ENCODE assay signal across 22 cellular contexts in genomic region chr10:88545359-88545758, GRCh38.
"Had no signal": no experiment of that assay in that cellular context is flagged by ENCODE, and none has a peak within 500 bp of the region (broad histone marks: within the 10 kb centered on the region; RNA-seq: fewer than 3 reads in every experiment).

No MANE protein-coding gene starts in this region.

- ATAC-seq: esophagus mucosa; gastrocnemius medialis; natural killer cell; right lobe of liver; stimulated activated naive CD8-positive, alpha-beta T cell treated with anti-CD3 and anti-CD28 coated beads, Interleukin-15, amount 100 ng/mL, for 72 hours had no signal

- DNase-seq: colonic mucosa; effector CD8-positive, alpha-beta T cell; endodermal cell; foreskin fibroblast; gastrocnemius medialis; head of caudate nucleus; natural killer cell; right lobe of liver; small intestine; stimulated activated CD4-positive, alpha-beta T cell treated with anti-CD3 and anti-CD28 coated beads, Interleukin-15, amount 100 ng/mL, for 24 hours; stimulated activated CD4-positive, alpha-beta T cell treated with anti-CD3 and anti-CD28 coated beads, Interleukin-2, amount 100 ng/mL, for 48 hours; stimulated activated naive CD4-positive, alpha-beta T cell; stimulated activated naive CD8-positive, alpha-beta T cell treated with anti-CD3 and anti-CD28 coated beads, Interleukin-15, amount 100 ng/mL, for 72 hours; transverse colon had no signal

- H3K4me3 ChIP-seq: colonic mucosa, gastrocnemius medialis, neural progenitor cell, right lobe of liver, suprapubic skin, transverse colon had no signal

- H3K4me1 Mint-ChIP-seq: natural killer cell; stimulated activated naive CD8-positive, alpha-beta T cell treated with anti-CD3 and anti-CD28 coated beads, Interleukin-15, amount 100 ng/mL, for 72 hours had no signal

- H3K9me3 Mint-ChIP-seq: dendritic cell treated with granulocyte-macrophage colony-stimulating factor and Interleukin-4, amounts not matched to agents 40 ng/mL and 50 ng/mL, for 4 days; endodermal cell; natural killer cell; neural progenitor cell; stimulated activated naive CD8-positive, alpha-beta T cell treated with anti-CD3 and anti-CD28 coated beads, Interleukin-15, amount 100 ng/mL, for 72 hours had no signal

- H3K36me3 Mint-ChIP-seq: natural killer cell, neural progenitor cell had no signal

- H3K36me3 ChIP-seq: colonic mucosa, gastrocnemius medialis, neural progenitor cell, right lobe of liver, suprapubic skin, transverse colon had no signal

- H3K9me3 ChIP-seq: colonic mucosa, gastrocnemius medialis, right lobe of liver, suprapubic skin, transverse colon had no signal

- H3K4me1 ChIP-seq: colonic mucosa, parathyroid adenoma, transverse colon had no signal

- H3K27ac ChIP-seq: colonic mucosa, epithelial cell of prostate, gastrocnemius medialis, neural progenitor cell, parathyroid adenoma, right lobe of liver, suprapubic skin, transverse colon had no signal

- FAIRE-seq: keratinocyte, small intestine had no signal

- H3K4me3 Mint-ChIP-seq: dendritic cell treated with granulocyte-macrophage colony-stimulating factor and Interleukin-4, amounts not matched to agents 40 ng/mL and 50 ng/mL, for 4 days; endodermal cell; natural killer cell; neural progenitor cell; stimulated activated naive CD8-positive, alpha-beta T cell treated with anti-CD3 and anti-CD28 coated beads, Interleukin-15, amount 100 ng/mL, for 72 hours had no signal

- H3K27ac Mint-ChIP-seq: dendritic cell treated with granulocyte-macrophage colony-stimulating factor and Interleukin-4, amounts not matched to agents 40 ng/mL and 50 ng/mL, for 4 days; endodermal cell; natural killer cell; neural progenitor cell; progenitor cell of endocrine pancreas; stimulated activated naive CD8-positive, alpha-beta T cell treated with anti-CD3 and anti-CD28 coated beads, Interleukin-15, amount 100 ng/mL, for 72 hours had no signal

- H3K27me3 Mint-ChIP-seq: dendritic cell treated with granulocyte-macrophage colony-stimulating factor and Interleukin-4, amounts not matched to agents 40 ng/mL and 50 ng/mL, for 4 days; progenitor cell of endocrine pancreas had no signal
